8 cellular contexts compared by ENCODE assay signal in genomic region chr2:207746131-207746530, GRCh38. TPM values are rescaled to one million over a fixed set of nuclear protein-coding genes. Genes with fewer than 3 reads are reported as not detected.
DNase-seq lines count a peak whose midpoint lies in the region; ATAC-seq and TF ChIP-seq lines count a peak whose summit lies in the region.

No MANE protein-coding gene starts in this region.

- H3K4me3 ChIP-seq in fibroblast of the aortic adventitia (ENCODE audit: low read depth, low read length) (no peak overlapping the region), neutrophil (ENCODE audit: low read depth in 1 of 2, low read length in 1 of 2) (no peak overlapping the region)

- DNase-seq in DMS 273 treated with DMSO at 0.1 percent for 48 hours (lab: John Stamatoyannopoulos, UW), result peak; percentile 13
- DNase-seq in GM19238 (ENCODE audit: insufficient read length, low spot score), result peak; percentile 24
- DNase-seq in NCI-H2196 treated with DMSO at 0.1 percent for 48 hours (lab: John Stamatoyannopoulos, UW; ENCODE audit: unreplicated experiment), result peak; percentile 13
- DNase-seq in activated CD4-positive, alpha-beta T cell treated with anti-CD3 and anti-CD28 coated beads, Interleukin-2, amount 10 ng/mL, durations not matched to agents 24 days and 14 days, result peak; percentile 83
- DNase-seq in fibroblast of the aortic adventitia (ENCODE audit: low read depth), result peak; percentile 83
- DNase-seq in activated T-helper 2 cell treated with anti-CD3 and anti-CD28 coated beads, Interferon-gamma antibody, Interleukin-2, Interleukin-4, amounts not matched to agents 10 μg/mL and 5 μg/mL and 100 μg/mL, durations not matched to agents 14 hours and 24 hours and 36 hours (ENCODE audit: low spot score), result no peak

- H3K27me3 ChIP-seq in neutrophil, result no peaks in the 10 kb centered on the region

- intact Hi-C loops in activated CD4-positive, alpha-beta T cell treated with anti-CD3 and anti-CD28 coated beads, Interleukin-2, amount 10 ng/mL, durations not matched to agents 24 days and 14 days (cut with micrococcal nuclease), result loop anchor here (1.0 to 2.0 kb wide), 4 partner anchors 225 to 326 kb away; no protein-coding TSS in a partner anchor
- intact Hi-C loops in activated T-helper 2 cell treated with anti-CD3 and anti-CD28 coated beads, Interferon-gamma antibody, Interleukin-2, Interleukin-4, amounts not matched to agents 10 μg/mL and 5 μg/mL and 100 μg/mL, durations not matched to agents 14 hours and 24 hours and 36 hours (cut with micrococcal nuclease), result loop anchor here (1.0 kb wide), 3 partner anchors 227 to 326 kb away; no protein-coding TSS in a partner anchor

- peaks cover 67% of the 10 kb centered on the region for H3K36me3 ChIP-seq in neutrophil

- no peaks in the 10 kb centered on the region for H3K36me3 Mint-ChIP-seq in activated CD4-positive, alpha-beta T cell treated with anti-CD3 and anti-CD28 coated beads, Interleukin-2, amount 10 ng/mL, durations not matched to agents 24 days and 14 days (ENCODE audit: low read depth)
- H3K36me3 Mint-ChIP-seq in activated T-helper 2 cell treated with anti-CD3 and anti-CD28 coated beads, Interferon-gamma antibody, Interleukin-2, Interleukin-4, amounts not matched to agents 10 μg/mL and 5 μg/mL and 100 μg/mL, durations not matched to agents 14 hours and 24 hours and 36 hours (ENCODE audit: low read depth), result no peaks in the 10 kb centered on the region

- H3K27me3 Mint-ChIP-seq in activated CD4-positive, alpha-beta T cell treated with anti-CD3 and anti-CD28 coated beads, Interleukin-2, amount 10 ng/mL, durations not matched to agents 24 days and 14 days, result no peaks in the 10 kb centered on the region
- H3K27me3 Mint-ChIP-seq in activated T-helper 2 cell treated with anti-CD3 and anti-CD28 coated beads, Interferon-gamma antibody, Interleukin-2, Interleukin-4, amounts not matched to agents 10 μg/mL and 5 μg/mL and 100 μg/mL, durations not matched to agents 14 hours and 24 hours and 36 hours (ENCODE audit: low read depth), result no peaks in the 10 kb centered on the region

- no peaks in the 10 kb centered on the region for H3K4me1 Mint-ChIP-seq in activated CD4-positive, alpha-beta T cell treated with anti-CD3 and anti-CD28 coated beads, Interleukin-2, amount 10 ng/mL, durations not matched to agents 24 days and 14 days
- H3K4me1 Mint-ChIP-seq in activated T-helper 2 cell treated with anti-CD3 and anti-CD28 coated beads, Interferon-gamma antibody, Interleukin-2, Interleukin-4, amounts not matched to agents 10 μg/mL and 5 μg/mL and 100 μg/mL, durations not matched to agents 14 hours and 24 hours and 36 hours (ENCODE audit: low read depth), result no peaks in the 10 kb centered on the region

- H3K4me1 ChIP-seq in neutrophil (ENCODE audit: control insufficient read depth in 1 of 2, insufficient read depth in 1 of 2, low read depth in 1 of 2, low read length in 1 of 2), result no peaks in the 10 kb centered on the region

- H3K27ac ChIP-seq in neutrophil, result no peak overlapping the region

- H3K27ac Mint-ChIP-seq in activated CD4-positive, alpha-beta T cell treated with anti-CD3 and anti-CD28 coated beads, Interleukin-2, amount 10 ng/mL, durations not matched to agents 24 days and 14 days, result no peak overlapping the region
- no peak overlapping the region for H3K27ac Mint-ChIP-seq in activated T-helper 2 cell treated with anti-CD3 and anti-CD28 coated beads, Interferon-gamma antibody, Interleukin-2, Interleukin-4, amounts not matched to agents 10 μg/mL and 5 μg/mL and 100 μg/mL, durations not matched to agents 14 hours and 24 hours and 36 hours

- ATAC-seq in HG03159 (IDR thresholded peaks at IDR 0.05; ENCODE audit: unreplicated experiment), result peak; percentile 93

- TF ChIP-seq CTCF in fibroblast of the aortic adventitia (IDR thresholded peaks at IDR 0.05; ENCODE audit: insufficient read depth, low read length), result peak; percentile 97
- peak; percentile 75 for TF ChIP-seq CTCF in neutrophil (IDR thresholded peaks at IDR 0.05)

- H3K9me3 Mint-ChIP-seq in activated CD4-positive, alpha-beta T cell treated with anti-CD3 and anti-CD28 coated beads, Interleukin-2, amount 10 ng/mL, durations not matched to agents 24 days and 14 days, result no peaks in the 10 kb centered on the region
- H3K9me3 Mint-ChIP-seq in activated T-helper 2 cell treated with anti-CD3 and anti-CD28 coated beads, Interferon-gamma antibody, Interleukin-2, Interleukin-4, amounts not matched to agents 10 μg/mL and 5 μg/mL and 100 μg/mL, durations not matched to agents 14 hours and 24 hours and 36 hours, result no peaks in the 10 kb centered on the region

- H3K4me3 Mint-ChIP-seq in activated CD4-positive, alpha-beta T cell treated with anti-CD3 and anti-CD28 coated beads, Interleukin-2, amount 10 ng/mL, durations not matched to agents 24 days and 14 days, result no peak overlapping the region
- H3K4me3 Mint-ChIP-seq in activated T-helper 2 cell treated with anti-CD3 and anti-CD28 coated beads, Interferon-gamma antibody, Interleukin-2, Interleukin-4, amounts not matched to agents 10 μg/mL and 5 μg/mL and 100 μg/mL, durations not matched to agents 14 hours and 24 hours and 36 hours (ENCODE audit: low read depth), result no peak overlapping the region

- H3K9me3 ChIP-seq in neutrophil, result no peaks in the 10 kb centered on the region

RNA-seq across cellular contexts. Expression of gene FZD5, which starts 23.6 kb away (rescaled TPM):
- total RNA-seq in activated CD4-positive, alpha-beta T cell treated with anti-CD3 and anti-CD28 coated beads, Interleukin-2, amount 10 ng/mL, durations not matched to agents 24 days and 14 days, result 0.75 and 1.1 TPM in 2 replicates
- 1.4 and 2.4 TPM in 2 replicates for total RNA-seq in fibroblast of the aortic adventitia (ENCODE audit: low replicate concordance)
- 1.7 TPM in 2 replicates for total RNA-seq in activated T-helper 2 cell treated with anti-CD3 and anti-CD28 coated beads, Interferon-gamma antibody, Interleukin-2, Interleukin-4, amounts not matched to agents 10 μg/mL and 5 μg/mL and 100 μg/mL, durations not matched to agents 14 hours and 24 hours and 36 hours

RNA-seq across cellular contexts. Expression of gene CCNYL1, which starts 34.7 kb away (rescaled TPM):
- 6.1 and 8.7 TPM in 2 replicates for total RNA-seq in activated CD4-positive, alpha-beta T cell treated with anti-CD3 and anti-CD28 coated beads, Interleukin-2, amount 10 ng/mL, durations not matched to agents 24 days and 14 days
- total RNA-seq in fibroblast of the aortic adventitia (ENCODE audit: low replicate concordance), result 24.6 and 59.5 TPM in 2 replicates
- total RNA-seq in activated T-helper 2 cell treated with anti-CD3 and anti-CD28 coated beads, Interferon-gamma antibody, Interleukin-2, Interleukin-4, amounts not matched to agents 10 μg/mL and 5 μg/mL and 100 μg/mL, durations not matched to agents 14 hours and 24 hours and 36 hours, result 6.7 and 8.2 TPM in 2 replicates
